In genomic region chrY:7462657-7463056, GRCh38 we compare ENCODE assay signal across 24 cellular contexts.
DNase-seq lines count a peak whose midpoint lies in the region; ATAC-seq and TF ChIP-seq lines count a peak whose summit lies in the region.
"Had no signal": no experiment of that assay in that cellular context is flagged by ENCODE, and none has a peak within 500 bp of the region (broad histone marks: within the 10 kb centered on the region; RNA-seq: fewer than 3 reads in every experiment).

No MANE protein-coding gene starts in this region.

- intact Hi-C loops in activated CD4-positive, alpha-beta T cell treated with anti-CD3 and anti-CD28 coated beads, Interleukin-2, amount 10 ng/mL, durations not matched to agents 24 days and 14 days (cut with micrococcal nuclease) = no loop called here

- H3K79me2 ChIP-seq in fibroblast of lung (ENCODE audit: control insufficient read depth, insufficient read depth, low read length) = no peaks in the 10 kb centered on the region

- no peak overlapping the region for H2AFZ ChIP-seq in fibroblast of lung (ENCODE audit: low read length)

- ATAC-seq in activated T-helper 17 cell treated with anti-CD3 and anti-CD28 coated beads, Interleukin-2, amount 50 U/mL, for 72 hours (replicated peaks) = no peak
- ATAC-seq: Right ventricle myocardium inferior had no signal

- CTCF ChIA-PET in activated CD4-positive, alpha-beta T cell treated with anti-CD3 and anti-CD28 coated beads, Interleukin-2, amount 10 ng/mL, durations not matched to agents 7 days and 5 days (lab: Charles Lee) = no interaction called here

- H3K4me2 ChIP-seq in fibroblast of lung (ENCODE audit: extremely low read depth, insufficient read depth, low read length) = no peak overlapping the region

- H3K9me3 ChIP-seq in fibroblast of lung (ENCODE audit: control insufficient read depth, insufficient read depth, low read depth, low read length) = no peaks in the 10 kb centered on the region
- H3K9me3 ChIP-seq: Peyer's patch had no signal

- H3K9me3 Mint-ChIP-seq in activated CD4-positive, alpha-beta T cell treated with anti-CD3 and anti-CD28 coated beads, Interleukin-2, amount 10 ng/mL, durations not matched to agents 7 days and 5 days = peaks cover 10% of the 10 kb centered on the region
- H3K9me3 Mint-ChIP-seq in activated CD4-positive, alpha-beta T cell treated with anti-CD3 and anti-CD28 coated beads, Interleukin-2, amount 10 ng/mL, durations not matched to agents 24 days and 14 days = peaks cover 12% of the 10 kb centered on the region
- peaks cover 3% of the 10 kb centered on the region for H3K9me3 Mint-ChIP-seq in activated T-helper 17 cell treated with anti-CD3 and anti-CD28 coated beads, Interleukin-2, amount 50 U/mL, for 72 hours
- no peaks in the 10 kb centered on the region for H3K9me3 Mint-ChIP-seq in nephron progenitor cell
- H3K9me3 Mint-ChIP-seq: CD8-positive, alpha-beta memory T cell had no signal

- H3K4me3 ChIP-seq in fibroblast of lung (replicated peaks in 1 of 4; ENCODE audit: control extremely low read depth in 1 of 4, insufficient read depth in 1 of 4, low read depth in 3 of 4, low read length in 4 of 4) = no peak overlapping the region
- H3K4me3 ChIP-seq: Peyer's patch, SK-N-MC had no signal

- peaks cover 9% of the 10 kb centered on the region for H3K4me1 ChIP-seq in fibroblast of lung (ENCODE audit: control insufficient read depth, extremely low read depth, insufficient read depth, low read length)
- H3K4me1 ChIP-seq: Peyer's patch had no signal

- no peaks in the 10 kb centered on the region for H3K4me1 Mint-ChIP-seq in activated CD4-positive, alpha-beta T cell treated with anti-CD3 and anti-CD28 coated beads, Interleukin-2, amount 10 ng/mL, durations not matched to agents 7 days and 5 days
- peaks cover 14% of the 10 kb centered on the region for H3K4me1 Mint-ChIP-seq in activated CD4-positive, alpha-beta T cell treated with anti-CD3 and anti-CD28 coated beads, Interleukin-2, amount 10 ng/mL, durations not matched to agents 24 days and 14 days
- H3K4me1 Mint-ChIP-seq in activated T-helper 17 cell treated with anti-CD3 and anti-CD28 coated beads, Interleukin-2, amount 50 U/mL, for 72 hours = peaks cover 19% of the 10 kb centered on the region
- H3K4me1 Mint-ChIP-seq in nephron progenitor cell = no peaks in the 10 kb centered on the region
- H3K4me1 Mint-ChIP-seq: CD8-positive, alpha-beta memory T cell had no signal

- peaks cover 4% of the 10 kb centered on the region for H3K27me3 Mint-ChIP-seq in activated CD4-positive, alpha-beta T cell treated with anti-CD3 and anti-CD28 coated beads, Interleukin-2, amount 10 ng/mL, durations not matched to agents 7 days and 5 days
- H3K27me3 Mint-ChIP-seq in activated CD4-positive, alpha-beta T cell treated with anti-CD3 and anti-CD28 coated beads, Interleukin-2, amount 10 ng/mL, durations not matched to agents 24 days and 14 days = peaks cover 4% of the 10 kb centered on the region
- peaks cover 15% of the 10 kb centered on the region for H3K27me3 Mint-ChIP-seq in activated T-helper 17 cell treated with anti-CD3 and anti-CD28 coated beads, Interleukin-2, amount 50 U/mL, for 72 hours
- H3K27me3 Mint-ChIP-seq in nephron progenitor cell (ENCODE audit: low read depth, poor library complexity) = no peaks in the 10 kb centered on the region

- H3K4me3 Mint-ChIP-seq in activated CD4-positive, alpha-beta T cell treated with anti-CD3 and anti-CD28 coated beads, Interleukin-2, amount 10 ng/mL, durations not matched to agents 7 days and 5 days = no peak overlapping the region
- no peak overlapping the region for H3K4me3 Mint-ChIP-seq in activated CD4-positive, alpha-beta T cell treated with anti-CD3 and anti-CD28 coated beads, Interleukin-2, amount 10 ng/mL, durations not matched to agents 24 days and 14 days
- H3K4me3 Mint-ChIP-seq in activated T-helper 17 cell treated with anti-CD3 and anti-CD28 coated beads, Interleukin-2, amount 50 U/mL, for 72 hours = no peak overlapping the region
- no peak overlapping the region for H3K4me3 Mint-ChIP-seq in nephron progenitor cell
- H3K4me3 Mint-ChIP-seq: CD8-positive, alpha-beta memory T cell had no signal

- POLR2A ChIA-PET in activated CD4-positive, alpha-beta T cell treated with anti-CD3 and anti-CD28 coated beads, Interleukin-2, amount 10 ng/mL, durations not matched to agents 7 days and 5 days (lab: Charles Lee) = no interaction called here

- H4K20me1 ChIP-seq in fibroblast of lung (ENCODE audit: control insufficient read depth, extremely low read depth, insufficient read depth, low read length) = no peaks in the 10 kb centered on the region

- no peak for DNase-seq in activated CD4-positive, alpha-beta T cell treated with anti-CD3 and anti-CD28 coated beads, Interleukin-2, amount 10 ng/mL, durations not matched to agents 7 days and 5 days
- no peak for DNase-seq in activated CD4-positive, alpha-beta T cell treated with anti-CD3 and anti-CD28 coated beads, Interleukin-2, amount 10 ng/mL, durations not matched to agents 24 days and 14 days
- DNase-seq in fibroblast of lung (ENCODE audit: low read depth in 2 of 2) (peak in 1 of 2 donors; percentile 66), HK-2 (ENCODE audit: unreplicated experiment) (no peak), nephron progenitor cell (no peak), RKO (ENCODE audit: low spot score) (no peak), NCI-H2081 treated with DMSO at 0.1 percent for 48 hours (lab: John Stamatoyannopoulos, UW) (no peak)
- DNase-seq: CD8-positive, alpha-beta memory T cell; DMS53; H7; KG1; NCI-H1092; NCI-H146; NCI-H2029; NCI-H2171 treated with DMSO at 0.1 percent for 48 hours; NCI-H524 treated with DMSO at 0.1 percent for 48 hours; NCI-H82; Peyer's patch; SW 1271 had no signal

- no peaks in the 10 kb centered on the region for H3K36me3 ChIP-seq in fibroblast of lung (ENCODE audit: control insufficient read depth, insufficient read depth, low read length)
- H3K36me3 ChIP-seq: Peyer's patch had no signal

- no peak overlapping the region for H3K9ac ChIP-seq in fibroblast of lung (ENCODE audit: insufficient read depth, low read length)

- H3K36me3 Mint-ChIP-seq in activated CD4-positive, alpha-beta T cell treated with anti-CD3 and anti-CD28 coated beads, Interleukin-2, amount 10 ng/mL, durations not matched to agents 7 days and 5 days (ENCODE audit: low read depth) = no peaks in the 10 kb centered on the region
- peaks cover 3% of the 10 kb centered on the region for H3K36me3 Mint-ChIP-seq in activated CD4-positive, alpha-beta T cell treated with anti-CD3 and anti-CD28 coated beads, Interleukin-2, amount 10 ng/mL, durations not matched to agents 24 days and 14 days (ENCODE audit: low read depth)
- no peaks in the 10 kb centered on the region for H3K36me3 Mint-ChIP-seq in activated T-helper 17 cell treated with anti-CD3 and anti-CD28 coated beads, Interleukin-2, amount 50 U/mL, for 72 hours (ENCODE audit: low read depth)
- no peaks in the 10 kb centered on the region for H3K36me3 Mint-ChIP-seq in nephron progenitor cell (ENCODE audit: low read depth)
- H3K36me3 Mint-ChIP-seq: CD8-positive, alpha-beta memory T cell had no signal

- TF ChIP-seq CTCF in fibroblast of lung (conservative IDR thresholded peaks at IDR 0.05 in 1 of 2, IDR thresholded peaks at IDR 0.05 in 1 of 2; ENCODE audit: low read depth in 1 of 2, low read length in 2 of 2) (no peak), nephron progenitor cell (IDR thresholded peaks at IDR 0.05) (no peak)

- peak overlapping the region; percentile 72 for H3K27ac ChIP-seq in fibroblast of lung (ENCODE audit: insufficient read depth, low read length)
- H3K27ac ChIP-seq: 22Rv1, C4-2B, Peyer's patch, SK-N-MC had no signal

- no peaks in the 10 kb centered on the region for H3K27me3 ChIP-seq in fibroblast of lung (ENCODE audit: control insufficient read depth, insufficient read depth, low read length)
- H3K27me3 ChIP-seq: Peyer's patch had no signal

- peak overlapping the region; percentile 25 for H3K27ac Mint-ChIP-seq in activated CD4-positive, alpha-beta T cell treated with anti-CD3 and anti-CD28 coated beads, Interleukin-2, amount 10 ng/mL, durations not matched to agents 7 days and 5 days
- no peak overlapping the region for H3K27ac Mint-ChIP-seq in activated CD4-positive, alpha-beta T cell treated with anti-CD3 and anti-CD28 coated beads, Interleukin-2, amount 10 ng/mL, durations not matched to agents 24 days and 14 days
- H3K27ac Mint-ChIP-seq in activated T-helper 17 cell treated with anti-CD3 and anti-CD28 coated beads, Interleukin-2, amount 50 U/mL, for 72 hours = peak overlapping the region; percentile 43
- no peak overlapping the region for H3K27ac Mint-ChIP-seq in nephron progenitor cell
- H3K27ac Mint-ChIP-seq: CD8-positive, alpha-beta memory T cell had no signal

Comparison
In these comparisons a context has a peak if more than half of its experiments do, and no peak if none do; other contexts are left out.
1. H3K27ac Mint-ChIP-seq: peak in activated CD4-positive, alpha-beta T cell treated with anti-CD3 and anti-CD28 coated beads, Interleukin-2, amount 10 ng/mL, durations not matched to agents 7 days and 5 days (single experiment) and activated T-helper 17 cell treated with anti-CD3 and anti-CD28 coated beads, Interleukin-2, amount 50 U/mL, for 72 hours (single experiment); none in activated CD4-positive, alpha-beta T cell treated with anti-CD3 and anti-CD28 coated beads, Interleukin-2, amount 10 ng/mL, durations not matched to agents 24 days and 14 days (single experiment) and nephron progenitor cell (single experiment).